Comparison of ENCODE assay signal across 16 cellular contexts in genomic region chr2:37676274-37676673, GRCh38. TPM values are rescaled to one million over a fixed set of nuclear protein-coding genes. Genes with fewer than 3 reads are reported as not detected.
DNase-seq lines count a peak whose midpoint lies in the region; ATAC-seq and TF ChIP-seq lines count a peak whose summit lies in the region.
"Had no signal": no experiment of that assay in that cellular context is flagged by ENCODE, and none has a peak within 500 bp of the region (broad histone marks: within the 10 kb centered on the region; RNA-seq: fewer than 3 reads in every experiment).

No MANE protein-coding gene starts in this region.

- H3K36me3 ChIP-seq in SK-N-SH (replicated peaks in 1 of 2; ENCODE audit: control insufficient read depth in 1 of 2, insufficient read depth in 2 of 2, low read length in 1 of 2): no peaks in the 10 kb centered on the region
- H3K36me3 ChIP-seq in effector memory CD4-positive, alpha-beta T cell (ENCODE audit: control insufficient read depth, insufficient read depth, low read length): no peaks in the 10 kb centered on the region
- H3K36me3 ChIP-seq: upper lobe of left lung had no signal

- no peak for TF ChIP-seq RAD21 in SK-N-SH (IDR thresholded peaks at IDR 0.05; ENCODE audit: low read length)

- H3K9me3 ChIP-seq in SK-N-SH: no peaks in the 10 kb centered on the region
- no peaks in the 10 kb centered on the region for H3K9me3 ChIP-seq in effector memory CD4-positive, alpha-beta T cell (ENCODE audit: control insufficient read depth, low read length)
- H3K9me3 ChIP-seq: upper lobe of left lung had no signal

- no peaks in the 10 kb centered on the region for H3K27me3 ChIP-seq in SK-N-SH (ENCODE audit: insufficient read depth)
- H3K27me3 ChIP-seq in effector memory CD4-positive, alpha-beta T cell (replicated peaks; ENCODE audit: control insufficient read depth, insufficient read depth, low read length, poor library complexity, severe bottlenecking): no peaks in the 10 kb centered on the region
- H3K27me3 ChIP-seq: upper lobe of left lung had no signal

- WGBS in SK-N-SH (ENCODE audit: low lambda C conversion rate): 4% methylated on average over 1 of the region's 1 CpG

- DNase-seq in A172 (ENCODE audit: low spot score): peak; percentile 84
- peak; percentile 26 for DNase-seq in HT-29 (ENCODE audit: low spot score)
- no peak for DNase-seq in SK-N-SH
- peak; percentile 36 for DNase-seq in glomerular visceral epithelial cell (ENCODE audit: extremely low spot score)
- DNase-seq in NCI-H510A (lab: John Stamatoyannopoulos, UW): no peak
- no peak for DNase-seq in NCI-H1048 (lab: John Stamatoyannopoulos, UW)
- no peak for DNase-seq in effector memory CD4-positive, alpha-beta T cell
- DNase-seq: activated B cell treated with CpG ODN at 0.5 μM for 24 hours; activated T-cell treated with anti-CD3 and anti-CD28 coated beads, Interleukin-2, amount 50 U/mL, for 1 hour; DND-41; effector CD4-positive, alpha-beta T cell; NCI-H187 treated with DMSO at 0.1 percent for 48 hours; NK-92 treated with Interleukin-12 subunit alpha and Interleukin-12 subunit beta, amount 100 ng/mL, for 24 hours; stimulated activated CD8-positive, alpha-beta memory T cell treated with anti-CD3 and anti-CD28 coated beads, Interleukin-4, amount 100 ng/mL, for 48 hours; upper lobe of left lung had no signal

- peaks cover 31% of the 10 kb centered on the region for H3F3A ChIP-seq in SK-N-SH (replicated peaks; ENCODE audit: insufficient read depth)

- CTCF ChIA-PET in SK-N-SH (lab: Yijun Ruan, JAX): interaction anchor here (1.0 to 4.0 kb wide), 5 partner anchors 14 to 280 kb away, joined by 3 to 24 read pairs (median 3); no protein-coding TSS in a partner anchor

- peak overlapping the region; percentile 6; the same call in 1 of the 2 replicates for H3K9ac ChIP-seq in SK-N-SH

- H3K4me2 ChIP-seq in SK-N-SH: peak overlapping the region; percentile 10; the same call in 1 of the 2 replicates

- no peaks in the 10 kb centered on the region for H3K9me2 ChIP-seq in SK-N-SH

- H3K27ac ChIP-seq in SK-N-SH (ENCODE audit: low read depth in 2 of 2, low read length in 1 of 2): peak overlapping the region; percentile 25 to 68; a peak in 3 of 4 replicates
- no peak overlapping the region for H3K27ac ChIP-seq in effector memory CD4-positive, alpha-beta T cell (ENCODE audit: insufficient read depth, low read length, poor library complexity, severe bottlenecking)
- H3K27ac ChIP-seq: upper lobe of left lung had no signal

- H3K79me2 ChIP-seq in SK-N-SH (ENCODE audit: insufficient read depth): peaks cover 2% of the 10 kb centered on the region

- 0 out of 4 replicates have a peak, but pooled peaks of 1 of the 2 experiments have one; percentile 31 for TF ChIP-seq EP300 in SK-N-SH (IDR thresholded peaks at IDR 0.05; ENCODE audit: borderline replicate concordance in 1 of 2, low read depth in 1 of 2, low read length in 1 of 2)

- H3K4me1 ChIP-seq in SK-N-SH (ENCODE audit: control insufficient read depth in 1 of 2, insufficient read depth in 2 of 2, low read depth in 1 of 2, low read length in 1 of 2): peaks cover 4 to 8% of the 10 kb centered on the region in 2 experiments; a peak in 3 of 4 replicates
- peaks cover 5% of the 10 kb centered on the region for H3K4me1 ChIP-seq in effector memory CD4-positive, alpha-beta T cell (ENCODE audit: control insufficient read depth, insufficient read depth, low read length, poor library complexity, severe bottlenecking)

- H4K20me1 ChIP-seq in SK-N-SH (ENCODE audit: insufficient read depth): no peaks in the 10 kb centered on the region

- POLR2A ChIA-PET in SK-N-SH (lab: Yijun Ruan, JAX): no interaction called here

- H3K4me3 ChIP-seq in SK-N-SH (ENCODE audit: low read depth in 2 of 2, low read length in 1 of 2): no peak overlapping the region
- no peak overlapping the region for H3K4me3 ChIP-seq in effector memory CD4-positive, alpha-beta T cell (ENCODE audit: insufficient read depth, low read depth, low read length, poor library complexity, severe bottlenecking)
- H3K4me3 ChIP-seq: upper lobe of left lung had no signal

- no peak for ATAC-seq in HG03196 (IDR thresholded peaks at IDR 0.05; ENCODE audit: unreplicated experiment)

- no peak overlapping the region; the same call in 1 of the 2 replicates for H2AFZ ChIP-seq in SK-N-SH (ENCODE audit: low read depth)

- no peak for TF ChIP-seq CTCF in SK-N-SH (IDR thresholded peaks at IDR 0.05)

TF ChIP-seq in SK-N-SH, 30 proteins besides CTCF, POLR2A, EP300 and RAD21:
- TF ChIP-seq FOSL2 (IDR thresholded peaks at IDR 0.05; ENCODE audit: borderline replicate concordance, low read depth) (peak; percentile 96), NRF1 (IDR thresholded peaks at IDR 0.05; ENCODE audit: low read depth, low read length) (no peak), TCF12 (IDR thresholded peaks at IDR 0.05) (peak; percentile 54; the same call in 1 of the 2 replicates), PBX3 (IDR thresholded peaks at IDR 0.05) (peak; percentile 58; the same call in 1 of the 2 replicates), JUND (IDR thresholded peaks at IDR 0.05) (peak; percentile 85), NFIC (IDR thresholded peaks at IDR 0.05; ENCODE audit: borderline replicate concordance) (peak; percentile 28; the same call in 1 of the 2 replicates), GATA2 (CRISPR knock-in tag; IDR thresholded peaks at IDR 0.05) (no peak)
- TF ChIP-seq, protein P1, sequence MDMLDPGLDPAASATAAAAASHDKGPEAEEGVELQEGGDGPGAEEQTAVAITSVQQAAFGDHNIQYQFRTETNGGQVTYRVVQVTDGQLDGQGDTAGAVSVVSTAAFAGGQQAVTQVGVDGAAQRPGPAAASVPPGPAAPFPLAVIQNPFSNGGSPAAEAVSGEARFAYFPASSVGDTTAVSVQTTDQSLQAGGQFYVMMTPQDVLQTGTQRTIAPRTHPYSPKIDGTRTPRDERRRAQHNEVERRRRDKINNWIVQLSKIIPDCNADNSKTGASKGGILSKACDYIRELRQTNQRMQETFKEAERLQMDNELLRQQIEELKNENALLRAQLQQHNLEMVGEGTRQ (IDR thresholded peaks at IDR 0.05; ENCODE audit: borderline replicate concordance, low read depth, low read length): no peak

RNA-seq across cellular contexts. Expression of gene CDC42EP3, which starts 4.8 kb away (rescaled TPM):
- total RNA-seq in A172 (2014; rRNA removed; shearing (Covaris generic)): 66.8 and 71.5 TPM in 2 replicates
- 6.6 and 13.6 TPM in 2 replicates for total RNA-seq in HT-29 (2014; rRNA removed; shearing (Covaris generic))
- 87.5 and 105 TPM in 2 replicates for polyA plus RNA-seq in SK-N-SH (2012; rRNA removed)
- 92.7 and 103 TPM in 2 replicates for polyA plus RNA-seq in SK-N-SH (2012; cell fraction: cytosol; rRNA removed)
- 70.1 and 83.8 TPM in 2 replicates for polyA plus RNA-seq in SK-N-SH (2012; cell fraction: nucleus; rRNA removed)

Comparison
In these comparisons a context has a peak if more than half of its experiments do, and no peak if none do; other contexts are left out.
1. DNase-seq: peak in A172 (single experiment), HT-29 (single experiment) and glomerular visceral epithelial cell (single experiment); none in SK-N-SH (single experiment), NCI-H510A (single experiment), NCI-H1048 (single experiment) and effector memory CD4-positive, alpha-beta T cell (0 of 3).